ENCODE assay signal across 14 cellular contexts in genomic region chr2:2699117-2699497, GRCh38.
A peak's percentile ranks its signal among the peaks of the same experiment; 100 is the strongest.
DNase-seq lines count a peak whose midpoint lies in the region; ATAC-seq and TF ChIP-seq lines count a peak whose summit lies in the region.
"Had no signal": no experiment of that assay in that cellular context is flagged by ENCODE, and none has a peak within 500 bp of the region (broad histone marks: within the 10 kb centered on the region; RNA-seq: fewer than 3 reads in every experiment).

No MANE protein-coding gene starts in this region.

- no peak for TF ChIP-seq POLR2A in heart left ventricle (IDR thresholded peaks at IDR 0.05)

- peak overlapping the region in 4 of 5 experiments; percentile 35 to 93 (median 57) for H3K27ac Mint-ChIP-seq in brain
- H3K27ac Mint-ChIP-seq in neural crest cell (ENCODE audit: unreplicated experiment), result no peak overlapping the region

- intact Hi-C loops in heart left ventricle (cut with DNase I), result no loop called here

- H3K4me1 ChIP-seq in heart left ventricle, result no peaks in the 10 kb centered on the region
- H3K4me1 ChIP-seq: SJCRH30 had no signal

- peaks cover 0 to 17% (median 3%) of the 10 kb centered on the region in 9 donors for H3K27me3 ChIP-seq in heart left ventricle

- DNase-seq in NCI-H1417 (lab: John Stamatoyannopoulos, UW), result peak in 2 of 3 experiments; percentile 18 to 56
- no peak for DNase-seq in NCI-H1417 treated with DMSO at 0.1 percent for 48 hours (lab: John Stamatoyannopoulos, UW)
- peak; percentile 87 for DNase-seq in NCI-H146 (lab: John Stamatoyannopoulos, UW)
- DNase-seq in neural crest cell (ENCODE audit: low read depth, low spot score), result peak; percentile 27
- DNase-seq in heart left ventricle, result no peak
- DNase-seq in NOMO-1 treated with DMSO at 0.1 percent for 48 hours (lab: John Stamatoyannopoulos, UW; ENCODE audit: unreplicated experiment), result no peak
- DNase-seq: 8988T, NCI-H187, NCI-H2171 had no signal

- H3K4me3 Mint-ChIP-seq in brain (peak overlapping the region in 1 of 5 experiments; percentile 17), neural crest cell (no peak overlapping the region)

- no peaks in the 10 kb centered on the region for H3K9me3 ChIP-seq in heart left ventricle
- H3K9me3 ChIP-seq: SJCRH30 had no signal

- H3K9me3 Mint-ChIP-seq in brain (peaks cover 0 to 4% (median 0%) of the 10 kb centered on the region in 5 experiments), neural crest cell (no peaks in the 10 kb centered on the region)

- 52 to 67% (median 57%) methylated on average over 10 of the region's 10 CpGs for WGBS in heart left ventricle, 4 donors

- no peaks in the 10 kb centered on the region for H3K36me3 ChIP-seq in heart left ventricle
- H3K36me3 ChIP-seq: SJCRH30 had no signal

- no peak overlapping the region for H3K4me3 ChIP-seq in heart left ventricle
- H3K4me3 ChIP-seq: K562, SJCRH30 had no signal

- H3K27me3 Mint-ChIP-seq in brain (no peaks in the 10 kb centered on the region), neural crest cell (ENCODE audit: low read depth) (peaks cover 21% of the 10 kb centered on the region)

- TF ChIP-seq CTCF in brain (conservative IDR thresholded peaks at IDR 0.05), result no peak
- no peak for TF ChIP-seq CTCF in neural crest cell (conservative IDR thresholded peaks at IDR 0.05)
- TF ChIP-seq CTCF in heart left ventricle (IDR thresholded peaks at IDR 0.05), result no peak

- no peak overlapping the region for H3K27ac ChIP-seq in heart left ventricle
- H3K27ac ChIP-seq: RWPE1, SJCRH30 had no signal

- ATAC-seq in GM18517 (IDR thresholded peaks at IDR 0.05; ENCODE audit: unreplicated experiment) (no peak), heart left ventricle (no peak)

- H3K4me1 Mint-ChIP-seq in brain (peaks cover 70% of the 10 kb centered on the region), neural crest cell (peaks cover 35% of the 10 kb centered on the region)

- H3K36me3 Mint-ChIP-seq in brain (no peaks in the 10 kb centered on the region), neural crest cell (ENCODE audit: low read depth) (no peaks in the 10 kb centered on the region)

Comparison
In these comparisons a context has a peak if more than half of its experiments do, and no peak if none do; other contexts are left out.
1. DNase-seq: peak in NCI-H1417 (2 of 3), NCI-H146 (single experiment) and neural crest cell (single experiment); none in NCI-H1417 treated with DMSO at 0.1 percent for 48 hours (single experiment), heart left ventricle (0 of 5) and NOMO-1 treated with DMSO at 0.1 percent for 48 hours (single experiment).